ENCODE assay signal across 10 cellular contexts in the genomic region with DNA sequence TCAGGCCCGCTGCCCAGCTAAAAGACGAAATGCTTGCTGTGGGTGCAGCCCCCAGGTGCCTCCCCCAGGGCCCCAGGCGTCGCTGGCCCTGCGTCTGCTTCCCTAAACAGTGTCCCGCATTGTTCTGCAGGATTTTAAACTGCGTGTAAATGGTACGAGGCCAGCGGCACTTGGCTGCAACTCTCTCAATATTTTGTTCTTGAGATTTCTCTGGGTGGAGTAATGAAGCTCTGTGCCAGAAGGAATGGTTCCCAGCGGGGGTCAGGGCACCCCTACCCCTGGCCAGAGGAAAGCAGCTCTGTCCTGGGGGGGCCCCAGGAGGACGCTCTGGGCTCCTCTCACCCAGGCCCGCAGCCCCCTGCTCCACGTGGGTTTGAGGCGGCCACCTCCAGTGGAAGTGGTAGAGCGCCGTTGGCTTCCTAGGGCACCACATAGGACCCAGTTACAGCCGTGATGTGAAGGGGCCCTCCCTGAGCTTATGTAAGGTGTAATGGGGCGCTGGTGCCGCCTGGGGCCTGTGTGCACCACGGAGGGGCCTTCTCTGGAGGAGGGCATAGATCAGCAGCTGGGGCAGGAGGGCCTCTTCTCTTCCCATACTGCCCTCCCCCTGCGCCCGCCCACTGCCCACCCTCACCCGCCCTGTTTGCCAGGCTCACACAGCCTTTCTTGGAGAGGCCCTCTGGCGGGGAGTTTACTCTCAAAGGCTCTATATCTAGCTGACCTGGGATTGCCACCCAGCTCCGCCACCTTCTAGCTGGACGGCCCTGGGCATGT. TPM values are rescaled to one million over a fixed set of nuclear protein-coding genes. Genes with fewer than 3 reads are reported as not detected.
DNase-seq lines count a peak whose midpoint lies in the region; ATAC-seq and TF ChIP-seq lines count a peak whose summit lies in the region.
"Had no signal": no experiment of that assay in that cellular context is flagged by ENCODE, and none has a peak within 500 bp of the region (broad histone marks: within the 10 kb centered on the region; RNA-seq: fewer than 3 reads in every experiment).

No MANE protein-coding gene starts in this region.

- peak overlapping the region; percentile 58 for H3K27ac Mint-ChIP-seq in memory B cell

- CTCF ChIA-PET in HEK293 (lab: Yijun Ruan, JAX): interaction anchor here (1.0 to 1.3 kb wide), 3 partner anchors 23 to 42 kb away, joined by 3 read pairs; no protein-coding TSS in a partner anchor

- H3K27me3 Mint-ChIP-seq in memory B cell: no peaks in the 10 kb centered on the region

- DNase-seq in epidermal melanocyte (ENCODE audit: insufficient read length, low spot score): peak; percentile 59
- no peak for DNase-seq in memory B cell (ENCODE audit: low spot score in 2 of 2)
- DNase-seq in stomach: no peak
- no peak for DNase-seq in cerebellar cortex (ENCODE audit: low spot score)
- no peak for DNase-seq in NCI-H187 (lab: John Stamatoyannopoulos, UW)
- DNase-seq: activated naive CD4-positive, alpha-beta T cell had no signal

- H3K9me3 ChIP-seq in HEK293 (ENCODE audit: control insufficient read depth, insufficient read depth, low read depth, low read length) (peaks cover 7% of the 10 kb centered on the region), stomach (no peaks in the 10 kb centered on the region)

- no peak for TF ChIP-seq CTCF in HEK293 (tag by site-specific recombination; IDR thresholded peaks at IDR 0.05)
- TF ChIP-seq CTCF in stomach (IDR thresholded peaks at IDR 0.05): peak in 2 of 7 experiments; percentile 14 to 27

- intact Hi-C loops in stomach (cut with DNase I; ENCODE audit: low total_unique reads): no loop called here

- POLR2A ChIA-PET in HEK293 (lab: Yijun Ruan, JAX): interaction anchor here (0.6 kb wide), 2 partner anchors 16 to 689 kb away, joined by 4 read pairs; no protein-coding TSS in a partner anchor

- ATAC-seq in memory B cell (ENCODE audit: low read depth) (no peak), GM18858 (IDR thresholded peaks at IDR 0.05; ENCODE audit: unreplicated experiment) (no peak), SK-N-SH treated with all-trans-retinoic acid at 6 μM for 48 hours (no peak)
- ATAC-seq: GM12878 had no signal

- 20 to 35% (median 21%) methylated on average over 17 to 26 of the region's 26 CpGs for WGBS in stomach, 5 donors

- no peak for TF ChIP-seq EP300 in stomach (IDR thresholded peaks at IDR 0.05)

- no peak overlapping the region for H3K4me3 ChIP-seq in HEK293 (ENCODE audit: low read depth, low read length)
- H3K4me3 ChIP-seq in stomach: peak overlapping the region in 3 of 4 donors; percentile 4 to 16 (median 7)
- H3K4me3 ChIP-seq: GM12878 had no signal

- H3K27ac ChIP-seq in HEK293 (ENCODE audit: extremely low read depth, low read depth, low read length) (peak overlapping the region; percentile 24; the same call in 1 of the 2 replicates), stomach (peak overlapping the region; percentile 66 to 85 (median 81))

- H3K4me1 ChIP-seq in HEK293 (ENCODE audit: control insufficient read depth, insufficient read depth, low read length) (peaks cover 12% of the 10 kb centered on the region), stomach (peaks cover 29 to 65% (median 48%) of the 10 kb centered on the region in 4 donors)

- no peaks in the 10 kb centered on the region for H3K27me3 ChIP-seq in stomach

- H3K36me3 Mint-ChIP-seq in memory B cell: peaks cover 10% of the 10 kb centered on the region

- H3K4me1 Mint-ChIP-seq in memory B cell: peaks cover 30% of the 10 kb centered on the region

- peaks cover 6 to 19% of the 10 kb centered on the region in 2 experiments; a peak in 2 of 3 replicates for H3K36me3 ChIP-seq in HEK293 (ENCODE audit: control insufficient read depth in 2 of 2, insufficient read depth in 1 of 2, low read length in 2 of 2)
- H3K36me3 ChIP-seq in stomach: peaks cover 0 to 6% (median 0%) of the 10 kb centered on the region in 4 donors

- no peak for TF ChIP-seq POLR2A in stomach (IDR thresholded peaks at IDR 0.05)

- no peak overlapping the region for H3K4me3 Mint-ChIP-seq in memory B cell

- no peaks in the 10 kb centered on the region for H3K9me3 Mint-ChIP-seq in memory B cell

TF ChIP-seq in HEK293, 187 proteins besides CTCF, POLR2A, EP300 and RAD21 (continues in another document):
- TF ChIP-seq ZFHX2 (tag by site-specific recombination; conservative IDR thresholded peaks at IDR 0.05) (peak; percentile 74), ZNF133 (tag by site-specific recombination; IDR thresholded peaks at IDR 0.05) (no peak), ZNF624 (tag by site-specific recombination; IDR thresholded peaks at IDR 0.05) (no peak), ZNF184 (tag by site-specific recombination; IDR thresholded peaks at IDR 0.05) (no peak), EGR2 (tag by site-specific recombination; IDR thresholded peaks at IDR 0.05; ENCODE audit: low read depth) (peak; percentile 69), GLIS1 (tag by site-specific recombination; IDR thresholded peaks at IDR 0.05) (no peak), MEIS1 (CRISPR knock-in tag; IDR thresholded peaks at IDR 0.05; ENCODE audit: borderline replicate concordance) (no peak), ZSCAN16 (tag by site-specific recombination; IDR thresholded peaks at IDR 0.05) (no peak), ZIC2 (tag by site-specific recombination; IDR thresholded peaks at IDR 0.05) (peak; percentile 47), TRIM28 (IDR thresholded peaks at IDR 0.05; ENCODE audit: borderline replicate concordance, low read length) (no peak), IKZF3 (tag by site-specific recombination; IDR thresholded peaks at IDR 0.05) (no peak), GLIS2 (tag by site-specific recombination; IDR thresholded peaks at IDR 0.05) (peak; percentile 46), RBAK (tag by site-specific recombination; IDR thresholded peaks at IDR 0.05) (no peak), ZNF623 (tag by site-specific recombination; IDR thresholded peaks at IDR 0.05) (no peak)

TF ChIP-seq in SK-N-SH treated with all-trans-retinoic acid at 6 μM for 48 hours, 23 proteins besides CTCF, POLR2A, EP300 and RAD21:
- TF ChIP-seq CSDC2 (CRISPR knock-in tag; IDR thresholded peaks at IDR 0.05): no peak
- TF ChIP-seq ZNF70 (CRISPR knock-in tag; IDR thresholded peaks at IDR 0.05): no peak
- TF ChIP-seq OSR1 (CRISPR knock-in tag; IDR thresholded peaks at IDR 0.05): no peak
- TF ChIP-seq, protein P1, sequence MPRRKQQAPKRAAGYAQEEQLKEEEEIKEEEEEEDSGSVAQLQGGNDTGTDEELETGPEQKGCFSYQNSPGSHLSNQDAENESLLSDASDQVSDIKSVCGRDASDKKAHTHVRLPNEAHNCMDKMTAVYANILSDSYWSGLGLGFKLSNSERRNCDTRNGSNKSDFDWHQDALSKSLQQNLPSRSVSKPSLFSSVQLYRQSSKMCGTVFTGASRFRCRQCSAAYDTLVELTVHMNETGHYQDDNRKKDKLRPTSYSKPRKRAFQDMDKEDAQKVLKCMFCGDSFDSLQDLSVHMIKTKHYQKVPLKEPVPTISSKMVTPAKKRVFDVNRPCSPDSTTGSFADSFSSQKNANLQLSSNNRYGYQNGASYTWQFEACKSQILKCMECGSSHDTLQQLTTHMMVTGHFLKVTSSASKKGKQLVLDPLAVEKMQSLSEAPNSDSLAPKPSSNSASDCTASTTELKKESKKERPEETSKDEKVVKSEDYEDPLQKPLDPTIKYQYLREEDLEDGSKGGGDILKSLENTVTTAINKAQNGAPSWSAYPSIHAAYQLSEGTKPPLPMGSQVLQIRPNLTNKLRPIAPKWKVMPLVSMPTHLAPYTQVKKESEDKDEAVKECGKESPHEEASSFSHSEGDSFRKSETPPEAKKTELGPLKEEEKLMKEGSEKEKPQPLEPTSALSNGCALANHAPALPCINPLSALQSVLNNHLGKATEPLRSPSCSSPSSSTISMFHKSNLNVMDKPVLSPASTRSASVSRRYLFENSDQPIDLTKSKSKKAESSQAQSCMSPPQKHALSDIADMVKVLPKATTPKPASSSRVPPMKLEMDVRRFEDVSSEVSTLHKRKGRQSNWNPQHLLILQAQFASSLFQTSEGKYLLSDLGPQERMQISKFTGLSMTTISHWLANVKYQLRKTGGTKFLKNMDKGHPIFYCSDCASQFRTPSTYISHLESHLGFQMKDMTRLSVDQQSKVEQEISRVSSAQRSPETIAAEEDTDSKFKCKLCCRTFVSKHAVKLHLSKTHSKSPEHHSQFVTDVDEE (CRISPR knock-in tag; IDR thresholded peaks at IDR 0.05): no peak
- TF ChIP-seq ZFP30 (CRISPR knock-in tag; IDR thresholded peaks at IDR 0.05): no peak
- TF ChIP-seq BACH2 (CRISPR knock-in tag; IDR thresholded peaks at IDR 0.05; ENCODE audit: borderline replicate concordance): no peak
TF ChIP-seq in SK-N-SH treated with all-trans-retinoic acid at 6 μM for 48 hours: peak in this region for 0.

RNA-seq across cellular contexts. Expression of a gene that starts 19.8 kb away (rescaled TPM):
- total RNA-seq in stomach: 10 to 100 TPM in 3 of 5 donors, 1 to 10 TPM in 2; 4.2 to 80.4 (median 35.6) TPM
- 10 to 100 TPM; 20.8 to 24.5 (median 24.3) TPM for polyA plus RNA-seq in stomach

RNA-seq across cellular contexts. Expression of a gene that starts 51.4 kb away (rescaled TPM):
- total RNA-seq in stomach: not detected
- 10 to 100 TPM in 1 of 3 donors, under 1 TPM in 1, not detected in 1; 0.37 to 40.6 TPM for polyA plus RNA-seq in stomach
- total RNA-seq: GM12878 had no signal
- polyA plus RNA-seq: GM12878 had no signal

RNA-seq across cellular contexts. Expression of a gene that starts 58.7 kb away (rescaled TPM):
- not detected for total RNA-seq in stomach
- polyA plus RNA-seq in stomach: 1 to 10 TPM in 1 of 3 donors, under 1 TPM in 1, not detected in 1; 0.65 to 1.9 TPM
- polyA plus RNA-seq: GM12878 had no signal
